In the genomic region with DNA sequence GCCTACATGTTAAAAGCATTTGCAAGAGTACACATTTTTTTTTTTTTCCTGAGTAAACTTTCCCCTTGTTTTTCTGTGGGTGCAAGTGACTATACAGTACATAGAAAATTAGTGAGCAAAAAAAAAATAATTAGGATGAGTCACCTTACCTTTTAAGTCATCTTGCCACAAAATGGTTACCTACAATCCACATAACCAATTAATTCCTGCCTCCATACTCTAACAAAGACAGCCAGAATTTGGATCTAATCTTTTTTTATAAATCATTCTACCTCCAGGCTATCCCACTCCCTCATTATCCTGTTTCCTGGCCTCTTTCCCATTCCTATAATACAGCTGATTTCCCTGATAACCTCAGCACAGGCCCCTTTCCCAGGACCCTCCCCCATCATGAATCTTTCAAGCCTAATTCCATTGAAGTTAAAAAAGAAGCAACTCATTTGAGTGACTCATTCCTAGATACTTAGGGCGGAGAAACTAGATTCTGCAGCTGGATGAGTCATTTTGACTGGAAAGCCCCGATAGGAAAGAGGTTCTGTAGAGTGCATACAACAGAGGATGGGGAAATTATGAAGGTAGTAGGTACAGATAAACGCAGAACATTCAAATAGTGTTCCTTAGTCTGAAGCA, we compare ENCODE assay signal across 9 cellular contexts.
A peak's percentile ranks its signal among the peaks of the same experiment; 100 is the strongest.
DNase-seq lines count a peak whose midpoint lies in the region; ATAC-seq, FAIRE-seq and TF ChIP-seq lines count a peak whose summit lies in the region.
"Had no signal": no experiment of that assay in that cellular context is flagged by ENCODE, and none has a peak within 500 bp of the region (broad histone marks: within the 10 kb centered on the region; RNA-seq: fewer than 3 reads in every experiment).

No MANE protein-coding gene starts in this region.

- DNase-seq in NCI-H446 treated with DMSO at 0.1 percent for 48 hours (lab: John Stamatoyannopoulos, UW) = peak; percentile 9
- DNase-seq in NCI-H446 (lab: John Stamatoyannopoulos, UW) = no peak
- DNase-seq in H54 (ENCODE audit: insufficient read length, low spot score) = peak; percentile 46
- DNase-seq in LHCN-M2 (ENCODE audit: low read depth) = peak; percentile 94
- DNase-seq in adipocyte (ENCODE audit: low read depth) = peak; percentile 92
- no peak for DNase-seq in left lung
- DNase-seq in NCI-H2029 treated with DMSO at 0.1 percent for 48 hours (lab: John Stamatoyannopoulos, UW) = no peak
- no peak for DNase-seq in central memory CD4-positive, alpha-beta T cell
- DNase-seq: DND-41 had no signal

- TF ChIP-seq POLR2A in H54 (IDR thresholded peaks at IDR 0.05; ENCODE audit: low read depth, low read length) = no peak

- no peak for TF ChIP-seq CTCF in left lung (IDR thresholded peaks at IDR 0.05)

- peaks cover 29% of the 10 kb centered on the region for H3K4me1 ChIP-seq in adipocyte (ENCODE audit: control insufficient read depth, insufficient read depth, low read length)
- peaks cover 13% of the 10 kb centered on the region in 2 donors for H3K4me1 ChIP-seq in left lung

- no peaks in the 10 kb centered on the region for H3K36me3 ChIP-seq in adipocyte (ENCODE audit: control insufficient read depth, insufficient read depth, low read length, severe bottlenecking)
- no peaks in the 10 kb centered on the region for H3K36me3 ChIP-seq in left lung

- intact Hi-C loops in left lung (cut with DNase I) = no loop called here

- peak overlapping the region in 1 of 2 donors; percentile 28 for H3K27ac ChIP-seq in left lung

- H3K9me3 ChIP-seq in adipocyte (ENCODE audit: control insufficient read depth, low read length) (peaks cover 10% of the 10 kb centered on the region), left lung (peaks cover 0 to 12% of the 10 kb centered on the region in 2 donors)

- peak; percentile 72 for FAIRE-seq in H54 (lab: Jason Lieb, UNC)

- no peaks in the 10 kb centered on the region for H3K27me3 ChIP-seq in adipocyte (replicated peaks; ENCODE audit: control insufficient read depth, insufficient read depth, low read length)
- H3K27me3 ChIP-seq in left lung = no peaks in the 10 kb centered on the region

- ATAC-seq in left lung = peak; percentile 87

- peak overlapping the region; percentile 24 for H3K9ac ChIP-seq in adipocyte (ENCODE audit: low read length)

- H3K4me3 ChIP-seq in adipocyte (ENCODE audit: low read length) (no peak overlapping the region), left lung (no peak overlapping the region)

Comparison
In these comparisons a context has a peak if more than half of its experiments do, and no peak if none do; other contexts are left out.
1. DNase-seq: peak in NCI-H446 treated with DMSO at 0.1 percent for 48 hours (single experiment), H54 (single experiment), LHCN-M2 (single experiment) and adipocyte (single experiment); none in NCI-H446 (0 of 2), left lung (0 of 2), NCI-H2029 treated with DMSO at 0.1 percent for 48 hours (single experiment) and central memory CD4-positive, alpha-beta T cell (single experiment).